17 cellular contexts compared by ENCODE assay signal in genomic region chr21:39218082-39218409, GRCh38. TPM values are rescaled to one million over a fixed set of nuclear protein-coding genes. Genes with fewer than 3 reads are reported as not detected.
DNase-seq lines count a peak whose midpoint lies in the region; ATAC-seq and TF ChIP-seq lines count a peak whose summit lies in the region.
"Had no signal": no experiment of that assay in that cellular context is flagged by ENCODE, and none has a peak within 500 bp of the region (broad histone marks: within the 10 kb centered on the region; RNA-seq: fewer than 3 reads in every experiment).

No MANE protein-coding gene starts in this region.

- DNase-seq in NCI-H2171 treated with DMSO at 0.1 percent for 48 hours (lab: John Stamatoyannopoulos, UW) (peak; percentile 36), NCI-H2171 (lab: John Stamatoyannopoulos, UW) (no peak), HuH-7 (ENCODE audit: low spot score) (peak; percentile 4), Panc1 (ENCODE audit: low read depth, low spot score) (no peak), left lobe of liver (ENCODE audit: low spot score) (no peak), colonic mucosa (no peak)
- no peak for DNase-seq in activated CD8-positive, alpha-beta T cell treated with anti-CD3 and anti-CD28 coated beads, Interleukin-2, amount 10 ng/mL, durations not matched to agents 7 days and 5 days
- DNase-seq: C1 segment of cervical spinal cord; Calu3; CD4-positive, alpha-beta T cell; DMS153; DMS79 treated with DMSO at 0.1 percent for 48 hours; EL; GDM1; GOT3; H9 had no signal

- H3K27me3 ChIP-seq in Panc1 (ENCODE audit: control insufficient read depth, insufficient read depth, low read length): no peaks in the 10 kb centered on the region
- H3K27me3 ChIP-seq in colonic mucosa: no peaks in the 10 kb centered on the region

- H3K4me1 Mint-ChIP-seq in activated CD8-positive, alpha-beta T cell treated with anti-CD3 and anti-CD28 coated beads, Interleukin-2, amount 10 ng/mL, durations not matched to agents 7 days and 5 days (ENCODE audit: low read depth): no peaks in the 10 kb centered on the region
- H3K4me1 Mint-ChIP-seq: B cell, H9 had no signal

- H3K36me3 ChIP-seq in Panc1 (ENCODE audit: control insufficient read depth, insufficient read depth, low read length) (peaks cover 9% of the 10 kb centered on the region; the same call in 1 of the 2 replicates), colonic mucosa (no peaks in the 10 kb centered on the region)

- TSS peak; percentile 15 for BruUV-seq in Panc1 (replicated peaks; lab: Mats Ljungman, UMichigan)

- H3K27ac ChIP-seq in Panc1 (ENCODE audit: low read length) (no peak overlapping the region), colonic mucosa (no peak overlapping the region)

- H3K36me3 Mint-ChIP-seq in activated CD8-positive, alpha-beta T cell treated with anti-CD3 and anti-CD28 coated beads, Interleukin-2, amount 10 ng/mL, durations not matched to agents 7 days and 5 days (ENCODE audit: low read depth): peaks cover 47% of the 10 kb centered on the region

- no peaks in the 10 kb centered on the region for H3K27me3 Mint-ChIP-seq in activated CD8-positive, alpha-beta T cell treated with anti-CD3 and anti-CD28 coated beads, Interleukin-2, amount 10 ng/mL, durations not matched to agents 7 days and 5 days (ENCODE audit: low read depth)
- H3K27me3 Mint-ChIP-seq: B cell; CD4-positive, alpha-beta T cell had no signal

- H3K9ac ChIP-seq in colonic mucosa (ENCODE audit: low read depth in 2 of 2, low read length in 2 of 2): no peak overlapping the region

- no peak overlapping the region for H3K4me3 Mint-ChIP-seq in activated CD8-positive, alpha-beta T cell treated with anti-CD3 and anti-CD28 coated beads, Interleukin-2, amount 10 ng/mL, durations not matched to agents 7 days and 5 days
- H3K4me3 Mint-ChIP-seq: B cell; CD4-positive, alpha-beta T cell; H9 had no signal

- H3K9me3 Mint-ChIP-seq in activated CD8-positive, alpha-beta T cell treated with anti-CD3 and anti-CD28 coated beads, Interleukin-2, amount 10 ng/mL, durations not matched to agents 7 days and 5 days (ENCODE audit: insufficient read depth): no peaks in the 10 kb centered on the region
- H3K9me3 Mint-ChIP-seq: CD4-positive, alpha-beta T cell; H9 had no signal

- no peak overlapping the region for H3K27ac Mint-ChIP-seq in activated CD8-positive, alpha-beta T cell treated with anti-CD3 and anti-CD28 coated beads, Interleukin-2, amount 10 ng/mL, durations not matched to agents 7 days and 5 days
- H3K27ac Mint-ChIP-seq: B cell; CD4-positive, alpha-beta T cell had no signal

- H3K9me3 ChIP-seq in Panc1 (ENCODE audit: control insufficient read depth, insufficient read depth, low read depth, low read length) (no peaks in the 10 kb centered on the region), colonic mucosa (no peaks in the 10 kb centered on the region)

- intact Hi-C loops in Panc1 (cut with micrococcal nuclease; ENCODE audit: unreplicated experiment): no loop called here
- intact Hi-C loops in colonic mucosa (cut with DNase I): no loop called here

- TF ChIP-seq CTCF in Panc1 (IDR thresholded peaks at IDR 0.05) (no peak), colonic mucosa (IDR thresholded peaks at IDR 0.05) (no peak)

- POLR2A ChIA-PET in Panc1 (lab: Charles Lee): no interaction called here
- POLR2A ChIA-PET in activated CD8-positive, alpha-beta T cell treated with anti-CD3 and anti-CD28 coated beads, Interleukin-2, amount 10 ng/mL, durations not matched to agents 7 days and 5 days (lab: Charles Lee): no interaction called here

- CTCF ChIA-PET in Panc1 (lab: Charles Lee): no interaction called here
- CTCF ChIA-PET in activated CD8-positive, alpha-beta T cell treated with anti-CD3 and anti-CD28 coated beads, Interleukin-2, amount 10 ng/mL, durations not matched to agents 7 days and 5 days (lab: Charles Lee): interaction anchor here (0.5 to 1.1 kb wide), 3 partner anchors 11 to 112 kb away, joined by 3 read pairs; no protein-coding TSS in a partner anchor

- no peaks in the 10 kb centered on the region for H3K4me1 ChIP-seq in Panc1 (ENCODE audit: control insufficient read depth, insufficient read depth, low read length)
- H3K4me1 ChIP-seq in colonic mucosa: no peaks in the 10 kb centered on the region

- H3K4me3 ChIP-seq in Panc1 (ENCODE audit: low read depth in 2 of 2, low read length in 2 of 2): no peak overlapping the region
- H3K4me3 ChIP-seq in colonic mucosa: no peak overlapping the region

- in situ Hi-C loops in Panc1 (cut with HindIII; ENCODE audit: low pct_unique_long_range_greater_than_20kb, low sequenced_read_pairs): no loop called here

- ATAC-seq in Panc1: no peak
- peak; percentile 44 for ATAC-seq in left lobe of liver
- ATAC-seq in activated CD8-positive, alpha-beta T cell treated with anti-CD3 and anti-CD28 coated beads, Interleukin-2, amount 10 ng/mL, durations not matched to agents 7 days and 5 days: no peak

RNA-seq across cellular contexts. Expression of gene PSMG1, which starts 34.8 kb away (rescaled TPM):
- 70.0 TPM for total RNA-seq in Panc1 (2021; ENCODE audit: unreplicated experiment)
- 50.9 TPM for polyA plus RNA-seq in Panc1 (2012; ENCODE audit: insufficient read length)
- total RNA-seq in left lobe of liver: 18.2 TPM
- 10 to 100 TPM; 41.2 to 78.1 TPM for total RNA-seq in colonic mucosa
- total RNA-seq in activated CD8-positive, alpha-beta T cell treated with anti-CD3 and anti-CD28 coated beads, Interleukin-2, amount 10 ng/mL, durations not matched to agents 7 days and 5 days: 10 to 100 TPM; 69.0 to 74.5 TPM

Comparison
In these comparisons a context has a peak if more than half of its experiments do, and no peak if none do; other contexts are left out.
1. DNase-seq: peak in NCI-H2171 treated with DMSO at 0.1 percent for 48 hours (single experiment) and HuH-7 (single experiment); none in NCI-H2171 (single experiment), Panc1 (single experiment), left lobe of liver (single experiment), colonic mucosa (single experiment) and activated CD8-positive, alpha-beta T cell treated with anti-CD3 and anti-CD28 coated beads, Interleukin-2, amount 10 ng/mL, durations not matched to agents 7 days and 5 days (single experiment).